Comparison of ENCODE assay signal across 28 cellular contexts in the genomic region with DNA sequence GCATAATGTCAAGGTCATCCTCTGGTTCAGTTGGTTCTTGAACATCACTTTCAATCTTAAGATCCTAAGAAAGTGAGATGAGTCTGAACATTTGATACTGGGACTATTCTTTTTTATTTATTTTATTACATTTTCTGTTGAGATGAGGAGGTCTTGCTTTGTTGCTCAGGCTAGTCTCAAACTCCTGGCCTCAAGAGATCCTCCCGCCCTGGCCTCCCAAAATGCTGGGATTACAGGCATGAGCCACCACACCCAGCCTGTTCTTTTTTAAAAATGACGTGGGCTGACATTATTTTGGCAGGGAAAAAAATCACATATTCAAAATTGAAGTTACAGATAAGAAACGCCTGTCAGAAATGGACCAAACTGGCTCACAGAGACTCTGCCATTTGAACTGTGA.
"Had no signal": no experiment of that assay in that cellular context is flagged by ENCODE, and none has a peak within 500 bp of the region (broad histone marks: within the 10 kb centered on the region; RNA-seq: fewer than 3 reads in every experiment).

No MANE protein-coding gene starts in this region.

- H3K9ac ChIP-seq: neural progenitor cell had no signal

- H3K27me3 ChIP-seq: dorsolateral prefrontal cortex, gastrocnemius medialis, heart left ventricle, hepatocyte, neural progenitor cell, spleen, suprapubic skin, transverse colon, upper lobe of right lung, uterus had no signal

- H3K4me1 ChIP-seq: gastrocnemius medialis, neural progenitor cell, transverse colon, upper lobe of right lung, uterus had no signal

- H3K9me3 Mint-ChIP-seq: endodermal cell; memory B cell; naive B cell; natural killer cell treated with Interleukin-12 subunit alpha and Interleukin-12 subunit beta and Interleukin-15 and Interleukin-18, amount 100 ng/mL, for 72 hours; neural progenitor cell; stimulated activated naive CD8-positive, alpha-beta T cell treated with anti-CD3 and anti-CD28 coated beads, Interleukin-15, amount 100 ng/mL, for 72 hours had no signal

- H3K4me2 ChIP-seq: hepatocyte, neural progenitor cell had no signal

- H3K27ac ChIP-seq: dorsolateral prefrontal cortex, epithelial cell of prostate, gastrocnemius medialis, heart left ventricle, hepatocyte, neural progenitor cell, psoas muscle, skin epidermis, spleen, suprapubic skin, transverse colon, upper lobe of right lung, uterus had no signal

- H3K27ac Mint-ChIP-seq: memory B cell; natural killer cell treated with Interleukin-12 subunit alpha and Interleukin-12 subunit beta and Interleukin-15 and Interleukin-18, amount 100 ng/mL, for 72 hours; neural progenitor cell had no signal

- H3K36me3 ChIP-seq: uterus had no signal

- H3K9me3 ChIP-seq: gastrocnemius medialis, heart left ventricle, mucosa of descending colon, psoas muscle, spleen, suprapubic skin, transverse colon, upper lobe of right lung, uterus had no signal

- ATAC-seq: esophagus mucosa; gastrocnemius medialis; heart left ventricle; left lobe of liver; mucosa of descending colon; natural killer cell treated with Interleukin-12 subunit alpha and Interleukin-12 subunit beta and Interleukin-15 and Interleukin-18, amount 100 ng/mL, for 72 hours; psoas muscle; right cardiac atrium; stimulated activated naive CD8-positive, alpha-beta T cell treated with anti-CD3 and anti-CD28 coated beads, Interleukin-15, amount 100 ng/mL, for 72 hours; upper lobe of right lung had no signal

- H3K4me1 Mint-ChIP-seq: neural progenitor cell had no signal

- H3K4me3 ChIP-seq: dorsolateral prefrontal cortex, gastrocnemius medialis, heart left ventricle, hepatocyte, lung, mucosa of descending colon, neural progenitor cell, psoas muscle, skin epidermis, spleen, suprapubic skin, transverse colon, upper lobe of right lung, uterus had no signal

- DNase-seq: dorsolateral prefrontal cortex; effector CD4-positive, alpha-beta T cell; foreskin fibroblast; gastrocnemius medialis; heart left ventricle; kidney; mucosa of descending colon; naive B cell; psoas muscle; right cardiac atrium; spleen; stimulated activated CD4-positive, alpha-beta T cell treated with anti-CD3 and anti-CD28 coated beads, Interleukin-4, amount 100 ng/mL, for 4 hours; stimulated activated naive CD4-positive, alpha-beta T cell; stimulated activated naive CD8-positive, alpha-beta T cell treated with anti-CD3 and anti-CD28 coated beads, Interleukin-15, amount 100 ng/mL, for 72 hours; transverse colon; upper lobe of right lung; uterus had no signal

- H2AFZ ChIP-seq: hepatocyte, neural progenitor cell had no signal

- H3K4me3 Mint-ChIP-seq: endodermal cell; memory B cell; naive B cell; natural killer cell treated with Interleukin-12 subunit alpha and Interleukin-12 subunit beta and Interleukin-15 and Interleukin-18, amount 100 ng/mL, for 72 hours; neural progenitor cell; stimulated activated naive CD8-positive, alpha-beta T cell treated with anti-CD3 and anti-CD28 coated beads, Interleukin-15, amount 100 ng/mL, for 72 hours had no signal

- H3K27me3 Mint-ChIP-seq: memory B cell; naive B cell; natural killer cell treated with Interleukin-12 subunit alpha and Interleukin-12 subunit beta and Interleukin-15 and Interleukin-18, amount 100 ng/mL, for 72 hours; stimulated activated naive CD8-positive, alpha-beta T cell treated with anti-CD3 and anti-CD28 coated beads, Interleukin-15, amount 100 ng/mL, for 72 hours had no signal
